6 cellular contexts compared by ENCODE assay signal in the genomic region with DNA sequence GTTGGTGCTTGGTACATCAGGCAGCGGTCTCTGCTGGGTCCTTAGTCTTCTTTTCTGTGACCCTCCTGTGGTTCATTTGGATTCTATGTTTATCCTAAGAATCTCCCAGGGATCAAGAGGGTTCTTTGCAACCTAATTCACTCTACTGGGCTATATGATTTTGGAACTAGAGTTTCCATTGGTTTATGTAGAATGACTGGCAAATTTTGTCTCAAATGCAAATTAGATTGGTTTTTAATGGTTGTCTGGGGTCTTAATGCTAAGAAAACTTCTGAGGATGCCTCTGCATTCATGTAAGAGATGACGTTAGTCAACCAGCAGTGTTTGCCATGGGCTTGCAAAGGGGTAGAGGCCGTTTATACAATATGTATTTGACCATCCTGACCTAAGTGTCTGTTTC.
"Had no signal": no experiment of that assay in that cellular context is flagged by ENCODE, and none has a peak within 500 bp of the region (broad histone marks: within the 10 kb centered on the region; RNA-seq: fewer than 3 reads in every experiment).

No MANE protein-coding gene starts in this region.

- H3K9ac ChIP-seq: KMS-11 had no signal

- FAIRE-seq: K562 had no signal

- H3K4me2 ChIP-seq: KMS-11 had no signal

- ATAC-seq: K562 had no signal

- DNase-seq: IMR-90, KBM-7, KG1 had no signal

- H3K27ac ChIP-seq: HL-60, KMS-11 had no signal

- H3K4me3 ChIP-seq: K562 had no signal
